In genomic region chr11:131354251-131354701, GRCh38 we compare ENCODE assay signal across 1 cellular context.
TF ChIP-seq lines count a peak whose summit lies in the region.

No MANE protein-coding gene starts in this region.

TF ChIP-seq in SK-N-SH treated with all-trans-retinoic acid at 6 μM for 48 hours, 23 proteins besides CTCF, POLR2A, EP300 and RAD21 (continued from another document):
- TF ChIP-seq, protein P1, sequence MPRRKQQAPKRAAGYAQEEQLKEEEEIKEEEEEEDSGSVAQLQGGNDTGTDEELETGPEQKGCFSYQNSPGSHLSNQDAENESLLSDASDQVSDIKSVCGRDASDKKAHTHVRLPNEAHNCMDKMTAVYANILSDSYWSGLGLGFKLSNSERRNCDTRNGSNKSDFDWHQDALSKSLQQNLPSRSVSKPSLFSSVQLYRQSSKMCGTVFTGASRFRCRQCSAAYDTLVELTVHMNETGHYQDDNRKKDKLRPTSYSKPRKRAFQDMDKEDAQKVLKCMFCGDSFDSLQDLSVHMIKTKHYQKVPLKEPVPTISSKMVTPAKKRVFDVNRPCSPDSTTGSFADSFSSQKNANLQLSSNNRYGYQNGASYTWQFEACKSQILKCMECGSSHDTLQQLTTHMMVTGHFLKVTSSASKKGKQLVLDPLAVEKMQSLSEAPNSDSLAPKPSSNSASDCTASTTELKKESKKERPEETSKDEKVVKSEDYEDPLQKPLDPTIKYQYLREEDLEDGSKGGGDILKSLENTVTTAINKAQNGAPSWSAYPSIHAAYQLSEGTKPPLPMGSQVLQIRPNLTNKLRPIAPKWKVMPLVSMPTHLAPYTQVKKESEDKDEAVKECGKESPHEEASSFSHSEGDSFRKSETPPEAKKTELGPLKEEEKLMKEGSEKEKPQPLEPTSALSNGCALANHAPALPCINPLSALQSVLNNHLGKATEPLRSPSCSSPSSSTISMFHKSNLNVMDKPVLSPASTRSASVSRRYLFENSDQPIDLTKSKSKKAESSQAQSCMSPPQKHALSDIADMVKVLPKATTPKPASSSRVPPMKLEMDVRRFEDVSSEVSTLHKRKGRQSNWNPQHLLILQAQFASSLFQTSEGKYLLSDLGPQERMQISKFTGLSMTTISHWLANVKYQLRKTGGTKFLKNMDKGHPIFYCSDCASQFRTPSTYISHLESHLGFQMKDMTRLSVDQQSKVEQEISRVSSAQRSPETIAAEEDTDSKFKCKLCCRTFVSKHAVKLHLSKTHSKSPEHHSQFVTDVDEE (CRISPR knock-in tag; IDR thresholded peaks at IDR 0.05), result no peak
- no peak for TF ChIP-seq ZC3H10 (CRISPR knock-in tag; IDR thresholded peaks at IDR 0.05)
- no peak for TF ChIP-seq ZFP30 (CRISPR knock-in tag; IDR thresholded peaks at IDR 0.05)
- no peak for TF ChIP-seq OSR1 (CRISPR knock-in tag; IDR thresholded peaks at IDR 0.05)
